Comparison of ENCODE assay signal across 30 cellular contexts in the genomic region with DNA sequence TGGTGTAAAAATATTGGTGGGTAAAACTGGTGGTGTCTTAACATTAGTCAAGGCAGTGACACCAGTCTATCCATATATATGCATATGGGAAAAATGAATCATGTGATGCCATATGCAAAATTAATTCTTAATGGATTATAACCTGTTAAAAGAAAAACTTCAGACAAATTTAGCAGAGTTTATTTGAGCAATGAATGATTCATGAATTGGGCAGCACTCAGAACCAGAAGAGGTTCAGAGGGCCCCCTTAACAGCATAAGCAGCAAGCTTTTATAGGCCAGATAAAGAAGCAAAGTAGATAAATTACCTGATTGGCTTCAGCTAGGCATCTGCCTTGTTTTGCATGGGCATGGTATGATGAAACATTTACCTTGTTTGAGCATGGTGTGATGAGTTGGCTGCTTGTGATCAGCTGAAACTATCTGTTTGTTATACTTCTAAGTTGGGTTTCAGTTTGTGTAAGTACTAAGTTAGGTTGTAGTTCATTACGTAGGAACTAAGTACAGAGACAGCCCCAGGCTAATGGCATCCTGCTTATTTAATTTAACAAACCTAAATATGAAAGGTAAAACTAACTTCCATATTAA.
"Had no signal": no experiment of that assay in that cellular context is flagged by ENCODE, and none has a peak within 500 bp of the region (broad histone marks: within the 10 kb centered on the region; RNA-seq: fewer than 3 reads in every experiment).

No MANE protein-coding gene starts in this region.

- H3K27me3 Mint-ChIP-seq: activated B cell treated with CpG ODN at 0.5 μM for 24 hours; activated naive CD8-positive, alpha-beta T cell; type B pancreatic cell had no signal

- H3K36me3 Mint-ChIP-seq: neural progenitor cell had no signal

- H3K4me3 Mint-ChIP-seq: activated B cell treated with CpG ODN at 0.5 μM for 24 hours; activated naive CD8-positive, alpha-beta T cell; activated T-helper 1 cell treated with anti-CD3 and anti-CD28 coated beads, Interleukin-12 subunit alpha, Interleukin-12 subunit beta, Interleukin-2, Interleukin-4 antibody, amounts not matched to agents 30 ng/mL and 10 ng/mL and 1 ng/mL, durations not matched to agents 14 hours and 24 hours and 36 hours; brain; natural killer cell; neural progenitor cell; T-helper 2 cell treated with Interferon-gamma antibody and Interleukin-4, amounts not matched to agents 5 μg/mL and 100 μg/mL, for 36 hours; type B pancreatic cell had no signal

- FAIRE-seq: endothelial cell of umbilical vein had no signal

- H3K4me2 ChIP-seq: neural progenitor cell, smooth muscle cell had no signal

- H3K4me3 ChIP-seq: ascending aorta, esophagus muscularis mucosa, heart left ventricle, left lung, lower lobe of right lung, neural progenitor cell, psoas muscle, smooth muscle cell, vagina had no signal

- H3K4me1 Mint-ChIP-seq: neural progenitor cell had no signal

- ATAC-seq: foreskin keratinocyte, heart left ventricle, left lung, lower lobe of right lung, natural killer cell, psoas muscle had no signal

- DNase-seq: activated B cell treated with CpG ODN at 0.5 μM for 24 hours; activated CD4-positive, alpha-beta T cell treated with anti-CD3 and anti-CD28 coated beads for 48 hours; activated gamma-delta T cell; activated T-cell treated with anti-CD3 and anti-CD28 coated beads for 4 hours; caudate nucleus; cortex of kidney; heart left ventricle; hypothalamus; kidney glomerular epithelial cell; left lung; lower lobe of right lung; mesendoderm; natural killer cell; occipital lobe; psoas muscle; stimulated activated CD4-positive, alpha-beta T cell treated with anti-CD3 and anti-CD28 coated beads, Interleukin-2, amount 100 ng/mL, for 24 hours; stimulated activated naive CD4-positive, alpha-beta T cell treated with Interleukin-2 at 50 U/mL for 16 hours had no signal

- H3K79me2 ChIP-seq: parathyroid adenoma had no signal

- H3K9me3 ChIP-seq: lower lobe of right lung, psoas muscle, vagina had no signal

- H3K4me1 ChIP-seq: ascending aorta, foreskin keratinocyte, lower lobe of right lung, parathyroid adenoma had no signal

- H3K36me3 ChIP-seq: left lung, lower lobe of right lung, vagina had no signal

- H3K9me3 Mint-ChIP-seq: natural killer cell, type B pancreatic cell had no signal

- H2AFZ ChIP-seq: neural progenitor cell, parathyroid adenoma had no signal

- H3K27me3 ChIP-seq: ascending aorta, esophagus muscularis mucosa, foreskin keratinocyte, heart left ventricle, left lung, neural progenitor cell, vagina had no signal

- H3K27ac ChIP-seq: ascending aorta, esophagus muscularis mucosa, foreskin keratinocyte, heart left ventricle, left lung, lower lobe of right lung, neural progenitor cell, parathyroid adenoma, psoas muscle, vagina had no signal

- H3K9ac ChIP-seq: neural progenitor cell, parathyroid adenoma had no signal

- H3K27ac Mint-ChIP-seq: activated naive CD8-positive, alpha-beta T cell; activated T-helper 1 cell treated with anti-CD3 and anti-CD28 coated beads, Interleukin-12 subunit alpha, Interleukin-12 subunit beta, Interleukin-2, Interleukin-4 antibody, amounts not matched to agents 30 ng/mL and 10 ng/mL and 1 ng/mL, durations not matched to agents 14 hours and 24 hours and 36 hours; brain; neural progenitor cell; T-helper 2 cell treated with Interferon-gamma antibody and Interleukin-4, amounts not matched to agents 5 μg/mL and 100 μg/mL, for 36 hours; type B pancreatic cell had no signal
